ENCODE assay signal across 1 cellular context in genomic region chr19:10334340-10335148, GRCh38.
TF ChIP-seq lines count a peak whose summit lies in the region.

No MANE protein-coding gene starts in this region.

TF ChIP-seq in HepG2, 621 proteins besides CTCF, POLR2A, EP300 and RAD21 (continued from another document and continues in another):
- TF ChIP-seq, protein P1, sequence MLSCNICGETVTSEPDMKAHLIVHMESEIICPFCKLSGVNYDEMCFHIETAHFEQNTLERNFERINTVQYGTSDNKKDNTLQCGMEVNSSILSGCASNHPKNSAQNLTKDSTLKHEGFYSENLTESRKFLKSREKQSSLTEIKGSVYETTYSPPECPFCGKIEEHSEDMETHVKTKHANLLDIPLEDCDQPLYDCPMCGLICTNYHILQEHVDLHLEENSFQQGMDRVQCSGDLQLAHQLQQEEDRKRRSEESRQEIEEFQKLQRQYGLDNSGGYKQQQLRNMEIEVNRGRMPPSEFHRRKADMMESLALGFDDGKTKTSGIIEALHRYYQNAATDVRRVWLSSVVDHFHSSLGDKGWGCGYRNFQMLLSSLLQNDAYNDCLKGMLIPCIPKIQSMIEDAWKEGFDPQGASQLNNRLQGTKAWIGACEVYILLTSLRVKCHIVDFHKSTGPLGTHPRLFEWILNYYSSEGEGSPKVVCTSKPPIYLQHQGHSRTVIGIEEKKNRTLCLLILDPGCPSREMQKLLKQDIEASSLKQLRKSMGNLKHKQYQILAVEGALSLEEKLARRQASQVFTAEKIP (CRISPR knock-in tag; IDR thresholded peaks at IDR 0.05; ENCODE audit: borderline replicate concordance) = no peak
- TF ChIP-seq CENPT (CRISPR knock-in tag; IDR thresholded peaks at IDR 0.05; ENCODE audit: low read depth) (no peak), ZNF232 (CRISPR knock-in tag; IDR thresholded peaks at IDR 0.05; ENCODE audit: borderline replicate concordance) (no peak; the same call in 1 of the 2 replicates), SOX5 (CRISPR knock-in tag; IDR thresholded peaks at IDR 0.05; ENCODE audit: borderline replicate concordance) (no peak), GZF1 (CRISPR knock-in tag; IDR thresholded peaks at IDR 0.05) (no peak), TSC22D2 (CRISPR knock-in tag; IDR thresholded peaks at IDR 0.05; ENCODE audit: borderline replicate concordance) (no peak), MTF1 (CRISPR knock-in tag; IDR thresholded peaks at IDR 0.05) (peak; percentile 47; the same call in 1 of the 2 replicates), IKZF1 (IDR thresholded peaks at IDR 0.05) (no peak), NCOA5 (CRISPR knock-in tag; IDR thresholded peaks at IDR 0.05) (no peak), MXI1 (IDR thresholded peaks at IDR 0.05; ENCODE audit: borderline replicate concordance, low read depth, low read length) (peak; percentile 93; the same call in 1 of the 3 replicates), ZNF225 (CRISPR knock-in tag; IDR thresholded peaks at IDR 0.05) (no peak), SMAD3 (CRISPR knock-in tag; IDR thresholded peaks at IDR 0.05) (peak; percentile 24; the same call in 1 of the 2 replicates), ZNF121 (CRISPR knock-in tag; IDR thresholded peaks at IDR 0.05) (no peak), DRAP1 (CRISPR knock-in tag; IDR thresholded peaks at IDR 0.05) (peak; percentile 91), ZNF501 (CRISPR knock-in tag; IDR thresholded peaks at IDR 0.05) (no peak; the same call in 1 of the 2 replicates), ZNF30 (CRISPR knock-in tag; IDR thresholded peaks at IDR 0.05) (no peak), RFXAP (CRISPR knock-in tag; IDR thresholded peaks at IDR 0.05; ENCODE audit: borderline replicate concordance) (peak; percentile 11; the same call in 1 of the 2 replicates), ZNF589 (CRISPR knock-in tag; conservative IDR thresholded peaks at IDR 0.05) (no peak), ZNF616 (CRISPR knock-in tag; IDR thresholded peaks at IDR 0.05; ENCODE audit: low read depth) (no peak; the same call in 1 of the 2 replicates), DDIT3 (CRISPR knock-in tag; IDR thresholded peaks at IDR 0.05) (no peak), ZFYVE20 (CRISPR knock-in tag; IDR thresholded peaks at IDR 0.05; ENCODE audit: borderline replicate concordance, low read depth) (no peak), SP2 (CRISPR knock-in tag; IDR thresholded peaks at IDR 0.05) (no peak), POGZ (CRISPR knock-in tag; IDR thresholded peaks at IDR 0.05) (peak; percentile 59), E2F5 (CRISPR knock-in tag; conservative IDR thresholded peaks at IDR 0.05) (no peak), IRF2 (CRISPR knock-in tag; IDR thresholded peaks at IDR 0.05) (peak; percentile 37), ZBTB20 (CRISPR knock-in tag; IDR thresholded peaks at IDR 0.05; ENCODE audit: borderline replicate concordance, low read depth) (no peak), NFKB2 (CRISPR knock-in tag; IDR thresholded peaks at IDR 0.05; ENCODE audit: borderline replicate concordance) (peak; percentile 63; the same call in 1 of the 2 replicates), ZNF790 (CRISPR knock-in tag; IDR thresholded peaks at IDR 0.05; ENCODE audit: borderline replicate concordance) (no peak), YEATS2 (CRISPR knock-in tag; IDR thresholded peaks at IDR 0.05; ENCODE audit: borderline replicate concordance) (no peak), TEAD2 (CRISPR knock-in tag; IDR thresholded peaks at IDR 0.05) (no peak), GABPB1 (CRISPR knock-in tag; IDR thresholded peaks at IDR 0.05) (peak; percentile 71; the same call in 1 of the 2 replicates), ADNP (CRISPR knock-in tag; IDR thresholded peaks at IDR 0.05) (no peak), ZNF292 (CRISPR knock-in tag; IDR thresholded peaks at IDR 0.05; ENCODE audit: borderline replicate concordance, low read depth) (no peak; the same call in 1 of the 2 replicates), SNAPC2 (CRISPR knock-in tag; IDR thresholded peaks at IDR 0.05) (peak; percentile 24; the same call in 1 of the 2 replicates), NFAT5 (CRISPR knock-in tag; IDR thresholded peaks at IDR 0.05) (no peak; the same call in 1 of the 2 replicates), ZNF276 (CRISPR knock-in tag; IDR thresholded peaks at IDR 0.05; ENCODE audit: low read depth) (no peak), GPN1 (CRISPR knock-in tag; IDR thresholded peaks at IDR 0.05; ENCODE audit: borderline replicate concordance) (no peak), ZNF20 (CRISPR knock-in tag; IDR thresholded peaks at IDR 0.05) (no peak), ZNF136 (CRISPR knock-in tag; IDR thresholded peaks at IDR 0.05; ENCODE audit: low read depth) (0 out of 2 replicates have a peak, but pooled peaks have one; percentile 8), ZNF619 (CRISPR knock-in tag; IDR thresholded peaks at IDR 0.05) (no peak)
- TF ChIP-seq, protein P2, sequence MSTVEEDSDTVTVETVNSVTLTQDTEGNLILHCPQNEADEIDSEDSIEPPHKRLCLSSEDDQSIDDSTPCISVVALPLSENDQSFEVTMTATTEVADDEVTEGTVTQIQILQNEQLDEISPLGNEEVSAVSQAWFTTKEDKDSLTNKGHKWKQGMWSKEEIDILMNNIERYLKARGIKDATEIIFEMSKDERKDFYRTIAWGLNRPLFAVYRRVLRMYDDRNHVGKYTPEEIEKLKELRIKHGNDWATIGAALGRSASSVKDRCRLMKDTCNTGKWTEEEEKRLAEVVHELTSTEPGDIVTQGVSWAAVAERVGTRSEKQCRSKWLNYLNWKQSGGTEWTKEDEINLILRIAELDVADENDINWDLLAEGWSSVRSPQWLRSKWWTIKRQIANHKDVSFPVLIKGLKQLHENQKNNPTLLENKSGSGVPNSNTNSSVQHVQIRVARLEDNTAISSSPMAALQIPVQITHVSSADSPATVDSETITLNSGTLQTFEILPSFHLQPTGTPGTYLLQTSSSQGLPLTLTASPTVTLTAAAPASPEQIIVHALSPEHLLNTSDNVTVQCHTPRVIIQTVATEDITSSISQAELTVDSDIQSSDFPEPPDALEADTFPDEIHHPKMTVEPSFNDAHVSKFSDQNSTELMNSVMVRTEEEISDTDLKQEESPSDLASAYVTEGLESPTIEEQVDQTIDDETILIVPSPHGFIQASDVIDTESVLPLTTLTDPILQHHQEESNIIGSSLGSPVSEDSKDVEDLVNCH (CRISPR knock-in tag; IDR thresholded peaks at IDR 0.05) = no peak
- TF ChIP-seq, protein P3, sequence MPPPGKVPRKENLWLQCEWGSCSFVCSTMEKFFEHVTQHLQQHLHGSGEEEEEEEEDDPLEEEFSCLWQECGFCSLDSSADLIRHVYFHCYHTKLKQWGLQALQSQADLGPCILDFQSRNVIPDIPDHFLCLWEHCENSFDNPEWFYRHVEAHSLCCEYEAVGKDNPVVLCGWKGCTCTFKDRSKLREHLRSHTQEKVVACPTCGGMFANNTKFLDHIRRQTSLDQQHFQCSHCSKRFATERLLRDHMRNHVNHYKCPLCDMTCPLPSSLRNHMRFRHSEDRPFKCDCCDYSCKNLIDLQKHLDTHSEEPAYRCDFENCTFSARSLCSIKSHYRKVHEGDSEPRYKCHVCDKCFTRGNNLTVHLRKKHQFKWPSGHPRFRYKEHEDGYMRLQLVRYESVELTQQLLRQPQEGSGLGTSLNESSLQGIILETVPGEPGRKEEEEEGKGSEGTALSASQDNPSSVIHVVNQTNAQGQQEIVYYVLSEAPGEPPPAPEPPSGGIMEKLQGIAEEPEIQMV (CRISPR knock-in tag; IDR thresholded peaks at IDR 0.05; ENCODE audit: low read depth) = no peak
- TF ChIP-seq, protein P4, sequence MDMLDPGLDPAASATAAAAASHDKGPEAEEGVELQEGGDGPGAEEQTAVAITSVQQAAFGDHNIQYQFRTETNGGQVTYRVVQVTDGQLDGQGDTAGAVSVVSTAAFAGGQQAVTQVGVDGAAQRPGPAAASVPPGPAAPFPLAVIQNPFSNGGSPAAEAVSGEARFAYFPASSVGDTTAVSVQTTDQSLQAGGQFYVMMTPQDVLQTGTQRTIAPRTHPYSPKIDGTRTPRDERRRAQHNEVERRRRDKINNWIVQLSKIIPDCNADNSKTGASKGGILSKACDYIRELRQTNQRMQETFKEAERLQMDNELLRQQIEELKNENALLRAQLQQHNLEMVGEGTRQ (IDR thresholded peaks at IDR 0.05; ENCODE audit: low read depth, low read length) = no peak
- TF ChIP-seq, protein P4 (CRISPR knock-in tag; IDR thresholded peaks at IDR 0.05; ENCODE audit: borderline replicate concordance) = no peak
- TF ChIP-seq, protein P5, sequence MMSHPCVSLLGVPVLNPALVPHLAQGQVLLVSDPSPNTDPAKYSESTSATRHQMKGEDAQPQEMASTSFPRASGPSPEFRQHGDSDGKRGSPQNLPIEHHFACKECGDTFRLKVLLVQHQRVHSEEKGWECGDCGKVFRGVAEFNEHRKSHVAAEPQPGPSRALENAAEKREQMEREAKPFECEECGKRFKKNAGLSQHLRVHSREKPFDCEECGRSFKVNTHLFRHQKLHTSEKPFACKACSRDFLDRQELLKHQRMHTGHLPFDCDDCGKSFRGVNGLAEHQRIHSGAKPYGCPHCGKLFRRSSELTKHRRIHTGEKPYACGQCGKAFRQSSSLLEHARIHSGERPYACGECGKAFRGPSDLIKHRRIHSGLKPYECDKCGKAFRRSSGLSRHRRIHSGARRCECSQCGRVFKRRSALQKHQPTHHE (CRISPR knock-in tag; IDR thresholded peaks at IDR 0.05; ENCODE audit: borderline replicate concordance) = peak; percentile 46; the same call in 1 of the 2 replicates
- TF ChIP-seq, protein P6, sequence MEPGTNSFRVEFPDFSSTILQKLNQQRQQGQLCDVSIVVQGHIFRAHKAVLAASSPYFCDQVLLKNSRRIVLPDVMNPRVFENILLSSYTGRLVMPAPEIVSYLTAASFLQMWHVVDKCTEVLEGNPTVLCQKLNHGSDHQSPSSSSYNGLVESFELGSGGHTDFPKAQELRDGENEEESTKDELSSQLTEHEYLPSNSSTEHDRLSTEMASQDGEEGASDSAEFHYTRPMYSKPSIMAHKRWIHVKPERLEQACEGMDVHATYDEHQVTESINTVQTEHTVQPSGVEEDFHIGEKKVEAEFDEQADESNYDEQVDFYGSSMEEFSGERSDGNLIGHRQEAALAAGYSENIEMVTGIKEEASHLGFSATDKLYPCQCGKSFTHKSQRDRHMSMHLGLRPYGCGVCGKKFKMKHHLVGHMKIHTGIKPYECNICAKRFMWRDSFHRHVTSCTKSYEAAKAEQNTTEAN (CRISPR knock-in tag; conservative IDR thresholded peaks at IDR 0.05) = no peak
